Comparison of ENCODE assay signal across 8 cellular contexts in genomic region chr2:214808961-214809750, GRCh38. TPM values are rescaled to one million over a fixed set of nuclear protein-coding genes. Genes with fewer than 3 reads are reported as not detected.
A peak's percentile ranks its signal among the peaks of the same experiment; 100 is the strongest.
DNase-seq lines count a peak whose midpoint lies in the region; ATAC-seq and TF ChIP-seq lines count a peak whose summit lies in the region.

TSS of gene BARD1 (minus strand) at chr2:214809683. CDS start at chr2:214809569, 114 bp downstream.

- TF ChIP-seq CTCF in lower leg skin (IDR thresholded peaks at IDR 0.05): no peak

- TF ChIP-seq POLR2A in lower leg skin (IDR thresholded peaks at IDR 0.05): no peak

- 0 to 1% methylated on average over 35 to 48 of the region's 76 CpGs for WGBS in lower leg skin, 2 donors

- peak; percentile 16 for ATAC-seq in HG02870 (IDR thresholded peaks at IDR 0.05; ENCODE audit: unreplicated experiment)
- ATAC-seq in activated CD4-positive, CD25-positive, alpha-beta regulatory T cell treated with anti-CD3 and anti-CD28 coated beads, Interleukin-2, amount 50 U/mL, for 24 hours: peak; percentile 17 to 18

- H3K4me3 ChIP-seq in lower leg skin (ENCODE audit: low read depth, poor library complexity, severe bottlenecking): peak within 1 kb of the TSS; percentile 92

- DNase-seq in SHP77 (lab: John Stamatoyannopoulos, UW) (peak; percentile 37 to 42), SHP77 treated with DMSO at 0.1 percent for 48 hours (lab: John Stamatoyannopoulos, UW) (no peak), NCI-H2029 treated with DMSO at 0.1 percent for 48 hours (lab: John Stamatoyannopoulos, UW) (peak; percentile 69), dermis microvascular lymphatic vessel endothelial cell (ENCODE audit: low read depth in 2 of 2) (peak in 1 of 2 donors; percentile 42), lower leg skin (ENCODE audit: low spot score in 2 of 2) (peak; percentile 62 to 92)
- DNase-seq in stimulated activated CD8-positive, alpha-beta memory T cell treated with anti-CD3 and anti-CD28 coated beads, Interleukin-12 subunit alpha, Interleukin-12 subunit beta, amount 100 ng/mL, for 1 hour (ENCODE audit: low read depth): peak; percentile 27

- intact Hi-C loops in lower leg skin (cut with DNase I; ENCODE audit: low total_unique reads): no loop called here

RNA-seq across cellular contexts. Expression of gene BARD1, which starts in this region (rescaled TPM):
- total RNA-seq in dermis microvascular lymphatic vessel endothelial cell (9.1 and 14.1 TPM in 2 replicates), lower leg skin (10 to 100 TPM; 19.4 to 41.8 (median 23.2) TPM)
